8 cellular contexts compared by ENCODE assay signal in the genomic region with DNA sequence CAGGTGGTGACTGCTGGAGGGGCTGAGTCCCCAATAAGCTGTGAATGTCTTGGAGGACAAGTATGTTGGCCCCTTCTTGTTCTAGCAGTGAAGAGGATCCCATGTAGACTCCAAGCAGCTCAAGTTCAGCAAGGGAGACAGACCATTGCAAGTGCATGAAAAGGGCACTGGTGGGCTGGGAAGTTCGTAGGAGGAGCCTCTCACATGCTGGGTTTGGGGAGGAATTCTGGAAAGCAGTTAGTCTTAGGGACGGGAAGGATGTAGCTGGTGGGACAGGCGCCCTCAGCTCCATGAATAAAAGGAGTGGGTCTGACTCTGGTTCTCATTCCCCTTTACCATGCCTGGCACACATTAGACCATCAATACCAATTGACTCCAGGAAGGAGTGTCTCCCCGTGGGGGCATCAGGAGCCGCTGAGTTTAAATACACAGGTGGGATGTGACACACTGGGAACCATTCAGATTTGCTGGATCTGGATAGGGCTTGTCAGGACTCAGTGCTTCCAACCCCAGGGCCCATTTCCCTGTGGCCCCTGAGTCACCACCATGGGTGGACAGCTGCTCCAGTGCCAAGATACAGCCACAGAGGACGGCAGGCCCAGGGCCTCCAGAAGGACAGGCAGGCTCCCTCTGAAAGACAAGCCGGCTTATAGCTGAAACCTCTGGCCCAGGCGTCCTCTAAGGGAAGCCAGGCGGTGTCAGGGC. TPM values are rescaled to one million over a fixed set of nuclear protein-coding genes. Genes with fewer than 3 reads are reported as not detected.
DNase-seq lines count a peak whose midpoint lies in the region; ATAC-seq and TF ChIP-seq lines count a peak whose summit lies in the region.

No MANE protein-coding gene starts in this region.

- TF ChIP-seq CTCF in brain (conservative IDR thresholded peaks at IDR 0.05), result no peak

- H3K27ac Mint-ChIP-seq in brain (no peak overlapping the region), naive B cell (peak overlapping the region in 1 of 6 donors; percentile 84)

- no peak for DNase-seq in naive B cell
- DNase-seq in stimulated activated naive CD4-positive, alpha-beta T cell treated with Interleukin-2 at 50 U/mL for 16 hours (lab: John Stamatoyannopoulos, UW), result no peak
- DNase-seq in activated CD4-positive, CD25-positive, alpha-beta regulatory T cell treated with anti-CD3 and anti-CD28 coated beads, Interleukin-2, amount 50 U/mL, for 72 hours, result no peak
- DNase-seq in NCI-H524 (lab: John Stamatoyannopoulos, UW), result no peak
- no peak for DNase-seq in AML-193 (lab: John Stamatoyannopoulos, UW)

- H3K27me3 Mint-ChIP-seq in brain (peaks cover 4% of the 10 kb centered on the region), naive B cell (peaks cover 0 to 5% (median 4%) of the 10 kb centered on the region in 3 donors)

- peak; percentile 34 for ATAC-seq in GM18502 (IDR thresholded peaks at IDR 0.05; ENCODE audit: poor library complexity, unreplicated experiment)
- ATAC-seq in HG03066 (IDR thresholded peaks at IDR 0.05; ENCODE audit: low read depth, unreplicated experiment), result peak; percentile 25
- ATAC-seq in naive B cell (ENCODE audit: low read depth in 2 of 2), result no peak

- H3K4me1 Mint-ChIP-seq in brain (peaks cover 7% of the 10 kb centered on the region), naive B cell (peaks cover 0 to 10% (median 6%) of the 10 kb centered on the region in 3 donors)

- H3K9me3 Mint-ChIP-seq in brain (peaks cover 0 to 7% (median 1%) of the 10 kb centered on the region in 5 experiments), naive B cell (peaks cover 0 to 4% (median 0%) of the 10 kb centered on the region in 7 donors)

- H3K36me3 Mint-ChIP-seq in brain (no peaks in the 10 kb centered on the region), naive B cell (no peaks in the 10 kb centered on the region)

- H3K4me3 Mint-ChIP-seq in brain (peak overlapping the region; percentile 79 to 87 (median 81)), naive B cell (peak overlapping the region; percentile 79 to 90 (median 84))

RNA-seq across cellular contexts. Expression of gene XYLB, which starts 0.6 kb away (rescaled TPM):
- polyA plus RNA-seq in brain (ENCODE audit: insufficient read depth, low read depth, low replicate concordance), result 2.3 TPM
- polyA plus RNA-seq in naive B cell (ENCODE audit: low read depth in 6 of 6), result under 1 TPM in 2 of 6 donors, not detected in 4; 0.09 to 0.12 TPM

Comparison
In these comparisons a context has a peak if more than half of its experiments do, and no peak if none do; other contexts are left out.
1. ATAC-seq: peak in GM18502 (single experiment) and HG03066 (single experiment); none in naive B cell (0 of 2).